7 cellular contexts compared by ENCODE assay signal in genomic region chr15:34523849-34524248, GRCh38. TPM values are rescaled to one million over a fixed set of nuclear protein-coding genes. Genes with fewer than 3 reads are reported as not detected.
DNase-seq lines count a peak whose midpoint lies in the region; ATAC-seq, FAIRE-seq and TF ChIP-seq lines count a peak whose summit lies in the region.
"Not testable (repeated sequence)": the region's sequence is repeated elsewhere in the genome, so short reads cannot be mapped to it uniquely, and the experiment has no call there.

No MANE protein-coding gene starts in this region.

- POLR2A ChIA-PET in HepG2 (lab: Yijun Ruan, JAX), result not testable (repeated sequence)

- WGBS in HepG2 (ENCODE audit: low lambda C conversion rate), result no CpG with 5 or more reads among the region's 12 CpGs

- in situ Hi-C loops in HepG2 (cut with HindIII; ENCODE audit: extremely low pct_ligation_motif_present, low pct_unique_long_range_greater_than_20kb), result not testable (repeated sequence)

- 0 out of 3 replicates have a peak, but pooled peaks have one; percentile 56 for ATAC-seq in RWPE2 (ENCODE audit: low read depth)
- peak; percentile 29 for ATAC-seq in activated T-helper 17 cell treated with anti-CD3 and anti-CD28 coated beads, Interleukin-2, amount 50 U/mL, for 72 hours (replicated peaks)
- peak; percentile 77 for ATAC-seq in HepG2
- peak; percentile 42 to 63 for ATAC-seq in stimulated activated naive B cell treated with anti-CD40 and anti-IgM and Interleukin-4, amounts not matched to agents 10 μg/mL and 1 μg/mL and 100 μg/mL, for 72 hours (replicated peaks)

- H3K4me3 ChIP-seq in Loucy (ENCODE audit: low read length, poor library complexity, severe bottlenecking); RWPE2 (ENCODE audit: severe bottlenecking); HepG2 (replicated peaks in 1 of 3; ENCODE audit: insufficient read depth in 1 of 3, low read depth in 2 of 3, low read length in 3 of 3): not testable (repeated sequence)

- TF ChIP-seq RAD21 in HepG2 (CRISPR knock-in tag; IDR thresholded peaks at IDR 0.05), result not testable (repeated sequence)

- H3K9ac ChIP-seq in Loucy (ENCODE audit: low read depth, low read length, poor library complexity, severe bottlenecking); HepG2 (ENCODE audit: insufficient read depth, low read depth, low read length): not testable (repeated sequence)

- H3K4me2 ChIP-seq in Loucy (ENCODE audit: low read depth, low read length, poor library complexity, severe bottlenecking); HepG2 (ENCODE audit: low read depth, low read length): not testable (repeated sequence)

- not testable (repeated sequence) for H3K9me3 Mint-ChIP-seq in CD14-positive monocyte; activated T-helper 17 cell treated with anti-CD3 and anti-CD28 coated beads, Interleukin-2, amount 50 U/mL, for 72 hours; stimulated activated naive B cell treated with anti-CD40 and anti-IgM and Interleukin-4, amounts not matched to agents 10 μg/mL and 1 μg/mL and 100 μg/mL, for 72 hours

- not testable (repeated sequence) for H3K27ac Mint-ChIP-seq in CD14-positive monocyte; activated T-helper 17 cell treated with anti-CD3 and anti-CD28 coated beads, Interleukin-2, amount 50 U/mL, for 72 hours; stimulated activated naive B cell treated with anti-CD40 and anti-IgM and Interleukin-4, amounts not matched to agents 10 μg/mL and 1 μg/mL and 100 μg/mL, for 72 hours

- H3F3A ChIP-seq in Loucy (ENCODE audit: low read depth), result not testable (repeated sequence)

- not testable (repeated sequence) for H3K9me2 ChIP-seq in Loucy (replicated peaks; ENCODE audit: low read depth, low read length)

- TF ChIP-seq EP300 in HepG2 (IDR thresholded peaks at IDR 0.05; ENCODE audit: low read depth in 2 of 2, low read length in 2 of 2); HepG2 (CRISPR knock-in tag; IDR thresholded peaks at IDR 0.05; ENCODE audit: borderline replicate concordance): not testable (repeated sequence)

- not testable (repeated sequence) for TF ChIP-seq POLR2A in HepG2 (IDR thresholded peaks at IDR 0.05; ENCODE audit: insufficient read depth in 1 of 2, low read depth in 2 of 2, low read length in 2 of 2)

- H3K27ac ChIP-seq in RWPE2 (ENCODE audit: poor library complexity, severe bottlenecking); HepG2 (ENCODE audit: extremely low read length, insufficient read depth, low read length): not testable (repeated sequence)

- peak; percentile 8 for FAIRE-seq in endometrium (lab: Jason Lieb, UNC)
- not testable (repeated sequence) for FAIRE-seq in HepG2 (lab: Jason Lieb, UNC)

- H4K20me1 ChIP-seq in Loucy (ENCODE audit: insufficient read depth, low read length, poor library complexity, severe bottlenecking); HepG2 (ENCODE audit: insufficient read depth, low read length): not testable (repeated sequence)

- TF ChIP-seq CTCF in CD14-positive monocyte (IDR thresholded peaks at IDR 0.05) (peak; percentile 14), Loucy (conservative IDR thresholded peaks at IDR 0.05; ENCODE audit: low read length) (peak; percentile 19; the same call in 1 of the 2 replicates)
- not testable (repeated sequence) for TF ChIP-seq CTCF in RWPE2 (IDR thresholded peaks at IDR 0.05; ENCODE audit: poor library complexity, severe bottlenecking); HepG2 (CRISPR knock-in tag; IDR thresholded peaks at IDR 0.05)

- H2AFZ ChIP-seq in Loucy (ENCODE audit: low read length); HepG2 (ENCODE audit: low read length): not testable (repeated sequence)

- not testable (repeated sequence) for H3K4me3 Mint-ChIP-seq in CD14-positive monocyte; activated T-helper 17 cell treated with anti-CD3 and anti-CD28 coated beads, Interleukin-2, amount 50 U/mL, for 72 hours; stimulated activated naive B cell treated with anti-CD40 and anti-IgM and Interleukin-4, amounts not matched to agents 10 μg/mL and 1 μg/mL and 100 μg/mL, for 72 hours

- not testable (repeated sequence) for H3K79me2 ChIP-seq in Loucy (ENCODE audit: insufficient read depth, low read length); HepG2 (ENCODE audit: insufficient read depth, low read length)

- H3K4me1 ChIP-seq in Loucy (ENCODE audit: insufficient read depth, low read length, poor library complexity, severe bottlenecking); RWPE2 (ENCODE audit: insufficient read depth, poor library complexity, severe bottlenecking); HepG2 (ENCODE audit: insufficient read depth, low read length): not testable (repeated sequence)

- H3K36me3 ChIP-seq in Loucy (ENCODE audit: insufficient read depth, low read length); RWPE2 (ENCODE audit: low read depth); HepG2 (replicated peaks in 1 of 2; ENCODE audit: control insufficient read depth in 1 of 2, insufficient read depth in 2 of 2, low read length in 2 of 2): not testable (repeated sequence)

- not testable (repeated sequence) for BruUV-seq in HepG2 (replicated peaks; lab: Mats Ljungman, UMichigan)

- H3K36me3 Mint-ChIP-seq in CD14-positive monocyte; activated T-helper 17 cell treated with anti-CD3 and anti-CD28 coated beads, Interleukin-2, amount 50 U/mL, for 72 hours (ENCODE audit: low read depth); stimulated activated naive B cell treated with anti-CD40 and anti-IgM and Interleukin-4, amounts not matched to agents 10 μg/mL and 1 μg/mL and 100 μg/mL, for 72 hours: not testable (repeated sequence)

- CTCF ChIA-PET in HepG2 (lab: Yijun Ruan, JAX; ENCODE audit: low intra/inter-chr PET ratio, low total read pairs), result interaction anchor here (1.1 kb wide), 1 partner anchor 64 kb away, joined by 3 read pairs; no protein-coding TSS in a partner anchor

- H3K9me3 ChIP-seq in Loucy (ENCODE audit: insufficient read depth, low read depth, low read length); RWPE2 (ENCODE audit: severe bottlenecking); HepG2 (ENCODE audit: low read length): not testable (repeated sequence)

- not testable (repeated sequence) for H3K4me1 Mint-ChIP-seq in CD14-positive monocyte; activated T-helper 17 cell treated with anti-CD3 and anti-CD28 coated beads, Interleukin-2, amount 50 U/mL, for 72 hours; stimulated activated naive B cell treated with anti-CD40 and anti-IgM and Interleukin-4, amounts not matched to agents 10 μg/mL and 1 μg/mL and 100 μg/mL, for 72 hours

- not testable (repeated sequence) for DNase-seq in CD14-positive monocyte (ENCODE audit: low spot score); RWPE2 (ENCODE audit: low spot score); HepG2 (ENCODE audit: low spot score); stimulated activated naive B cell treated with anti-CD40 and anti-IgM and Interleukin-4, amounts not matched to agents 10 μg/mL and 1 μg/mL and 100 μg/mL, for 72 hours

- H3K27me3 Mint-ChIP-seq in CD14-positive monocyte (ENCODE audit: low read depth in 3 of 3); activated T-helper 17 cell treated with anti-CD3 and anti-CD28 coated beads, Interleukin-2, amount 50 U/mL, for 72 hours; stimulated activated naive B cell treated with anti-CD40 and anti-IgM and Interleukin-4, amounts not matched to agents 10 μg/mL and 1 μg/mL and 100 μg/mL, for 72 hours: not testable (repeated sequence)

- not testable (repeated sequence) for H3K27me3 ChIP-seq in Loucy (ENCODE audit: insufficient read depth, low read length, poor library complexity, severe bottlenecking); RWPE2 (ENCODE audit: insufficient read depth, poor library complexity, severe bottlenecking); HepG2 (ENCODE audit: control insufficient read depth in 1 of 2, insufficient read depth in 2 of 2, low read length in 2 of 2)

- intact Hi-C loops in CD14-positive monocyte (cut with micrococcal nuclease); HepG2 (cut with micrococcal nuclease; ENCODE audit: unreplicated experiment): not testable (repeated sequence)

RNA-seq across cellular contexts. Expression of gene GOLGA8B, which starts 59.6 kb away (rescaled TPM):
- polyA plus RNA-seq in CD14-positive monocyte (under 1 TPM in 1 of 2 donors, not detected in 1; 0.37 TPM), HepG2 (2011; rRNA removed) (89.0 and 104 TPM in 2 replicates)
- total RNA-seq in activated T-helper 17 cell treated with anti-CD3 and anti-CD28 coated beads, Interleukin-2, amount 50 U/mL, for 72 hours, result 100 to 1,000 TPM; 202 to 437 TPM
- total RNA-seq in HepG2 (2016; rRNA removed; fragmentation: Illumina TruSeq; extraction: Trizol), result 6.0 and 38.8 TPM in 2 replicates
- total RNA-seq in HepG2 (2016; cell fraction: cytosol; rRNA removed; fragmentation: Illumina TruSeq; extraction: Trizol; ENCODE audit: low read depth), result 8.7 and 12.0 TPM in 2 replicates
- total RNA-seq in HepG2 (2016; cell fraction: insoluble cytoplasmic fraction; rRNA removed; fragmentation: Illumina TruSeq; extraction: Trizol), result 8.1 and 44.9 TPM in 2 replicates
- 3.0 and 5.0 TPM in 2 replicates for total RNA-seq in HepG2 (2016; cell fraction: membrane; rRNA removed; fragmentation: Illumina TruSeq; extraction: Trizol)
- 71.1 and 101 TPM in 2 replicates for total RNA-seq in HepG2 (2016; cell fraction: nucleus; rRNA removed; fragmentation: Illumina TruSeq; extraction: Trizol)
- 13.5 and 14.7 TPM in 2 replicates for polyA plus RNA-seq in HepG2 (2011; cell fraction: cytosol; rRNA removed)
- polyA plus RNA-seq in HepG2 (2011; cell fraction: nucleus; rRNA removed), result 711 and 815 TPM in 2 replicates
- polyA plus RNA-seq in HepG2 (2012), result 130 and 139 TPM in 2 replicates
- 0.51 TPM in 2 replicates for polyA plus RNA-seq in HepG2 (2016; cell fraction: cytosol; fragmentation: Illumina TruSeq; extraction: Trizol; ENCODE audit: low read depth)
- 8.9 and 11.6 TPM in 2 replicates for polyA plus RNA-seq in HepG2 (2016; cell fraction: insoluble cytoplasmic fraction; fragmentation: Illumina TruSeq; extraction: Trizol; ENCODE audit: low read depth)
- 0.92 and 2.1 TPM in 2 replicates for polyA plus RNA-seq in HepG2 (2016; cell fraction: membrane; fragmentation: Illumina TruSeq; extraction: Trizol; ENCODE audit: low read depth)
- polyA plus RNA-seq in HepG2 (2016; cell fraction: nucleus; fragmentation: Illumina TruSeq; extraction: Trizol; ENCODE audit: insufficient read depth, low read depth), result 435 and 480 TPM in 2 replicates
- polyA minus RNA-seq in HepG2 (2011; rRNA and poly(A)+ RNA removed; ENCODE audit: low replicate concordance), result 8.7 and 19.2 TPM in 2 replicates
- 3.5 and 5.4 TPM in 2 replicates for polyA minus RNA-seq in HepG2 (2011; cell fraction: cytosol; rRNA and poly(A)+ RNA removed)
- 122 and 148 TPM in 2 replicates for polyA minus RNA-seq in HepG2 (2011; cell fraction: nucleus; rRNA and poly(A)+ RNA removed)
